ENCODE assay signal across 21 cellular contexts in genomic region chr15:68537506-68537905, GRCh38. TPM values are rescaled to one million over a fixed set of nuclear protein-coding genes. Genes with fewer than 3 reads are reported as not detected.
DNase-seq lines count a peak whose midpoint lies in the region; ATAC-seq, FAIRE-seq and TF ChIP-seq lines count a peak whose summit lies in the region.
"Had no signal": no experiment of that assay in that cellular context is flagged by ENCODE, and none has a peak within 500 bp of the region (broad histone marks: within the 10 kb centered on the region; RNA-seq: fewer than 3 reads in every experiment).

No MANE protein-coding gene starts in this region.

- peak overlapping the region; percentile 40 for H2BK5ac ChIP-seq in IMR-90 (ENCODE audit: low read depth, low read length, poor library complexity, severe bottlenecking)

- H2AFZ ChIP-seq in IMR-90 (replicated peaks; ENCODE audit: low read length, poor library complexity) (no peak overlapping the region), keratinocyte (ENCODE audit: control insufficient read depth, low read length) (no peak overlapping the region)
- H2AFZ ChIP-seq: neural progenitor cell had no signal

- no peak overlapping the region for H3K23ac ChIP-seq in IMR-90 (ENCODE audit: low read depth, low read length)

- TF ChIP-seq CTCF in IMR-90 (conservative IDR thresholded peaks at IDR 0.05; ENCODE audit: low read depth, low read length): no peak
- no peak for TF ChIP-seq CTCF in chondrocyte (IDR thresholded peaks at IDR 0.05)
- TF ChIP-seq CTCF in keratinocyte (optimal IDR thresholded peaks at IDR 0.05 in 1 of 3, IDR thresholded peaks at IDR 0.05 in 1 of 3, conservative IDR thresholded peaks at IDR 0.05 in 1 of 3; ENCODE audit: extremely low read depth in 1 of 3, insufficient read depth in 2 of 3, low read length in 3 of 3): no peak
- TF ChIP-seq CTCF in vagina (IDR thresholded peaks at IDR 0.05): no peak
- no peak for TF ChIP-seq CTCF in body of pancreas (IDR thresholded peaks at IDR 0.05)
- no peak for TF ChIP-seq CTCF in sigmoid colon (IDR thresholded peaks at IDR 0.05)

- peak overlapping the region; percentile 99 for H3K27ac Mint-ChIP-seq in chondrocyte (ENCODE audit: unreplicated experiment)
- H3K27ac Mint-ChIP-seq: activated CD4-positive, alpha-beta memory T cell treated with anti-CD3 and anti-CD28 coated beads for 36 hours; activated naive CD8-positive, alpha-beta T cell; effector memory CD8-positive, alpha-beta T cell; neural progenitor cell; progenitor cell of endocrine pancreas had no signal

- H3K4me3 ChIP-seq in IMR-90 (ENCODE audit: insufficient read depth, low read depth, low read length) (no peak overlapping the region), keratinocyte (ENCODE audit: control insufficient read depth in 2 of 3, extremely low read depth in 1 of 3, insufficient read depth in 2 of 3, low read depth in 1 of 3, low read length in 3 of 3) (no peak overlapping the region), vagina (no peak overlapping the region), body of pancreas (no peak overlapping the region), sigmoid colon (no peak overlapping the region)
- H3K4me3 ChIP-seq: colonic mucosa, neural progenitor cell had no signal

- peaks cover 9% of the 10 kb centered on the region for H3K4me1 ChIP-seq in IMR-90 (ENCODE audit: control insufficient read depth, insufficient read depth, low read length)
- H3K4me1 ChIP-seq in keratinocyte (ENCODE audit: control insufficient read depth, extremely low read depth, insufficient read depth, low read length): no peaks in the 10 kb centered on the region
- peaks cover 13% of the 10 kb centered on the region for H3K4me1 ChIP-seq in vagina
- no peaks in the 10 kb centered on the region for H3K4me1 ChIP-seq in body of pancreas
- no peaks in the 10 kb centered on the region for H3K4me1 ChIP-seq in sigmoid colon
- H3K4me1 ChIP-seq: colonic mucosa, neural progenitor cell had no signal

- H2BK20ac ChIP-seq in IMR-90 (ENCODE audit: low read depth, low read length): peak overlapping the region; percentile 88; the same call in 1 of the 2 replicates

- peak overlapping the region; percentile 88; the same call in 1 of the 2 replicates for H2AK5ac ChIP-seq in IMR-90 (ENCODE audit: low read depth, low read length)

- no TSS peak for BruUV-seq in IMR-90 (replicated peaks; lab: Mats Ljungman, UMichigan)

- H3K27ac ChIP-seq in IMR-90 (ENCODE audit: insufficient read depth, low read length) (peak overlapping the region; percentile 96; the same call in 1 of the 2 replicates), keratinocyte (ENCODE audit: control insufficient read depth, insufficient read depth, low read length) (no peak overlapping the region), vagina (peak overlapping the region; percentile 75), body of pancreas (no peak overlapping the region), sigmoid colon (no peak overlapping the region)
- H3K27ac ChIP-seq: colonic mucosa, KMS-11, neural progenitor cell had no signal

- in situ Hi-C loops in IMR-90 (cut with MboI; ENCODE audit: low sequenced_read_pairs): no loop called here

- peaks cover 13% of the 10 kb centered on the region for H3K9me3 Mint-ChIP-seq in chondrocyte (ENCODE audit: low read depth)

- peaks cover 92% of the 10 kb centered on the region for H3K4me1 Mint-ChIP-seq in chondrocyte (ENCODE audit: low read depth)
- H3K4me1 Mint-ChIP-seq: neural progenitor cell had no signal

- H2AK9ac ChIP-seq in IMR-90 (replicated peaks; ENCODE audit: low read depth, low read length, poor library complexity): no peak overlapping the region

- no peak overlapping the region for H3K56ac ChIP-seq in IMR-90 (ENCODE audit: extremely low read depth, insufficient read depth, low read length)

- POLR2A ChIA-PET in IMR-90 (lab: Charles Lee; ENCODE audit: unreplicated experiment): no interaction called here

- H3K27me3 Mint-ChIP-seq in chondrocyte (ENCODE audit: low read depth): no peaks in the 10 kb centered on the region
- H3K27me3 Mint-ChIP-seq: progenitor cell of endocrine pancreas had no signal

- no peak for TF ChIP-seq RAD21 in IMR-90 (IDR thresholded peaks at IDR 0.05; ENCODE audit: low read length)

- ATAC-seq in IMR-90 (ENCODE audit: low read depth): peak; percentile 48
- no peak for ATAC-seq in body of pancreas
- no peak for ATAC-seq in HG03139 (IDR thresholded peaks at IDR 0.05; ENCODE audit: unreplicated experiment)
- ATAC-seq: effector memory CD8-positive, alpha-beta T cell; Panc1 had no signal

- H2BK120ac ChIP-seq in IMR-90 (ENCODE audit: low read depth, low read length): peak overlapping the region; percentile 91

- no peaks in the 10 kb centered on the region for H3K27me3 ChIP-seq in IMR-90 (ENCODE audit: control insufficient read depth, insufficient read depth, low read length)
- H3K27me3 ChIP-seq in keratinocyte (ENCODE audit: control insufficient read depth, extremely low read depth, insufficient read depth, low read length): peaks cover 8% of the 10 kb centered on the region
- no peaks in the 10 kb centered on the region for H3K27me3 ChIP-seq in vagina
- no peaks in the 10 kb centered on the region for H3K27me3 ChIP-seq in body of pancreas
- no peaks in the 10 kb centered on the region for H3K27me3 ChIP-seq in sigmoid colon
- H3K27me3 ChIP-seq: colonic mucosa, neural progenitor cell had no signal

- peak overlapping the region; percentile 70; the same call in 2 of the 3 replicates for H2BK15ac ChIP-seq in IMR-90 (ENCODE audit: low read depth, low read length)

- H3K79me1 ChIP-seq in IMR-90 (ENCODE audit: low read depth in 1 of 2, low read length in 2 of 2): no peaks in the 10 kb centered on the region

- peaks cover 5% of the 10 kb centered on the region; the same call in 1 of the 2 replicates for H3K9me1 ChIP-seq in IMR-90 (ENCODE audit: insufficient read depth, low read length)
- H3K9me1 ChIP-seq in keratinocyte (ENCODE audit: control insufficient read depth, extremely low read depth, insufficient read depth, low read length): no peaks in the 10 kb centered on the region

- H3K4ac ChIP-seq in IMR-90 (ENCODE audit: low read depth, low read length): peak overlapping the region; percentile 79

- H3K79me2 ChIP-seq in keratinocyte (ENCODE audit: control insufficient read depth, insufficient read depth, low read length): no peaks in the 10 kb centered on the region

- H4K8ac ChIP-seq in IMR-90 (ENCODE audit: low read depth in 2 of 2, low read length in 2 of 2): peak overlapping the region; percentile 56 to 92; a peak in 3 of 4 replicates

- H3K4me3 Mint-ChIP-seq in chondrocyte (ENCODE audit: unreplicated experiment): no peak overlapping the region
- H3K4me3 Mint-ChIP-seq: activated CD4-positive, alpha-beta memory T cell treated with anti-CD3 and anti-CD28 coated beads for 36 hours; activated naive CD8-positive, alpha-beta T cell; brain; effector memory CD8-positive, alpha-beta T cell; neural progenitor cell had no signal

- H3K36me3 Mint-ChIP-seq in chondrocyte (ENCODE audit: low read depth): peaks cover 32% of the 10 kb centered on the region
- H3K36me3 Mint-ChIP-seq: brain, neural progenitor cell had no signal

- WGBS in IMR-90 (ENCODE audit: extremely low coverage in 2 of 2, insufficient read length in 1 of 2), 2 experiments: 40% methylated on average over 1 of the region's 7 CpGs; no CpG with 5 or more reads in 1 of the 2 experiments
- 60 to 66% methylated on average over 7 of the region's 7 CpGs for WGBS in body of pancreas, 2 donors
- WGBS in sigmoid colon, 2 donors: 55 to 67% methylated on average over 7 of the region's 7 CpGs

- dilution Hi-C loops in IMR-90 (cut with HindIII; ENCODE audit: low sequenced_read_pairs, unreplicated experiment): no loop called here
- dilution Hi-C loops in keratinocyte (cut with MboI; ENCODE audit: extremely low pct_ligation_motif_present, low sequenced_read_pairs): no loop called here

- H3K36me3 ChIP-seq in IMR-90 (ENCODE audit: control insufficient read depth, insufficient read depth, low read length) (no peaks in the 10 kb centered on the region), keratinocyte (ENCODE audit: control insufficient read depth in 2 of 2, extremely low read depth in 1 of 2, insufficient read depth in 2 of 2, low read length in 2 of 2) (no peaks in the 10 kb centered on the region), vagina (no peaks in the 10 kb centered on the region), body of pancreas (replicated peaks in 1 of 2; ENCODE audit: insufficient read depth in 1 of 2, low read depth in 2 of 2) (no peaks in the 10 kb centered on the region), sigmoid colon (no peaks in the 10 kb centered on the region)
- H3K36me3 ChIP-seq: colonic mucosa, neural progenitor cell had no signal

- no peak overlapping the region for H3K14ac ChIP-seq in IMR-90 (replicated peaks; ENCODE audit: low read depth, low read length)

- no peaks in the 10 kb centered on the region for H4K20me1 ChIP-seq in IMR-90 (ENCODE audit: insufficient read depth, low read length)
- no peaks in the 10 kb centered on the region for H4K20me1 ChIP-seq in keratinocyte (ENCODE audit: control insufficient read depth, extremely low read depth, insufficient read depth, low read length)

- no peak overlapping the region for H3K4me2 ChIP-seq in IMR-90 (ENCODE audit: low read depth, low read length)
- no peak overlapping the region for H3K4me2 ChIP-seq in keratinocyte (ENCODE audit: control insufficient read depth, extremely low read depth, insufficient read depth, low read depth, low read length)
- H3K4me2 ChIP-seq: KMS-11, neural progenitor cell had no signal

- DNase-seq in IMR-90: peak; percentile 53
- no peak for DNase-seq in chondrocyte (ENCODE audit: low spot score)
- DNase-seq in keratinocyte (ENCODE audit: low read depth, low spot score): no peak
- no peak for DNase-seq in vagina (ENCODE audit: extremely low spot score in 2 of 2)
- no peak for DNase-seq in body of pancreas
- no peak for DNase-seq in sigmoid colon
- DNase-seq: activated CD4-positive, alpha-beta memory T cell treated with anti-CD3 and anti-CD28 coated beads for 36 hours; activated CD4-positive, CD25-positive, alpha-beta regulatory T cell; colonic mucosa; effector memory CD8-positive, alpha-beta T cell; NCI-H1436; NCI-H510A treated with DMSO at 0.1 percent for 48 hours; SHP77 treated with DMSO at 0.1 percent for 48 hours; SW 1271 had no signal

- intact Hi-C loops in IMR-90 (cut with micrococcal nuclease): loop anchor here (5.0 kb wide), 1 partner anchor 95 kb away; no protein-coding TSS in a partner anchor
- intact Hi-C loops in vagina (cut with DNase I): no loop called here
- intact Hi-C loops in body of pancreas (cut with DNase I): no loop called here
- intact Hi-C loops in sigmoid colon (cut with DNase I): no loop called here

- no peak overlapping the region; the same call in 1 of the 2 replicates for H3K18ac ChIP-seq in IMR-90 (ENCODE audit: low read depth, low read length)

- no peak for TF ChIP-seq EP300 in sigmoid colon (IDR thresholded peaks at IDR 0.05)

- FAIRE-seq in keratinocyte (lab: Jason Lieb, UNC): peak; percentile 65

- CTCF ChIA-PET in IMR-90 (lab: Yijun Ruan, JAX): interaction anchor here (0.8 to 2.1 kb wide), 2 partner anchors 13 to 177 kb away, joined by 3 to 6 read pairs; no protein-coding TSS in a partner anchor

- H4K5ac ChIP-seq in IMR-90 (ENCODE audit: low read depth, low read length): no peak overlapping the region; the same call in 1 of the 2 replicates

- TF ChIP-seq POLR2A in IMR-90 (IDR thresholded peaks at IDR 0.05; ENCODE audit: low read depth, low read length) (no peak), vagina (IDR thresholded peaks at IDR 0.05) (no peak), body of pancreas (IDR thresholded peaks at IDR 0.05) (no peak), sigmoid colon (IDR thresholded peaks at IDR 0.05) (no peak)

- H3K9me3 ChIP-seq in IMR-90 (ENCODE audit: control insufficient read depth, insufficient read depth, low read length) (peaks cover 3% of the 10 kb centered on the region), keratinocyte (ENCODE audit: control insufficient read depth, low read depth, low read length) (no peaks in the 10 kb centered on the region), vagina (no peaks in the 10 kb centered on the region), body of pancreas (peaks cover 0 to 4% (median 0%) of the 10 kb centered on the region in 3 donors), sigmoid colon (peaks cover 0 to 3% (median 0%) of the 10 kb centered on the region in 4 donors)
- H3K9me3 ChIP-seq: colonic mucosa had no signal

- peak overlapping the region; percentile 79 for H4K91ac ChIP-seq in IMR-90 (ENCODE audit: insufficient read depth, low read depth, low read length)

- H3K9ac ChIP-seq in IMR-90 (ENCODE audit: low read depth, low read length) (no peak overlapping the region), keratinocyte (ENCODE audit: control insufficient read depth, extremely low read depth, insufficient read depth, low read length) (no peak overlapping the region)
- H3K9ac ChIP-seq: KMS-11, neural progenitor cell had no signal

RNA-seq across cellular contexts. Expression of gene CORO2B, which starts 41.3 kb away (rescaled TPM):
- 9.3 and 9.7 TPM in 2 replicates for total RNA-seq in IMR-90 (2012; rRNA removed)
- 39.3 and 43.2 TPM in 2 replicates for polyA plus RNA-seq in IMR-90 (2012; rRNA removed)
- 29.1 and 32.4 TPM in 2 replicates for polyA plus RNA-seq in IMR-90 (2012; cell fraction: cytosol; rRNA removed)
- 24.4 and 27.5 TPM in 2 replicates for polyA plus RNA-seq in IMR-90 (2012; cell fraction: nucleus; rRNA removed; ENCODE audit: low replicate concordance)
- 79.4 to 123 TPM (median 82.5 TPM) in 3 replicates for total RNA-seq in chondrocyte
- 0.13 to 0.32 TPM (median 0.18 TPM) in 3 replicates for polyA plus RNA-seq in keratinocyte
- polyA plus RNA-seq in keratinocyte (2011; ENCODE audit: low read depth): not detected
- 0.26 and 0.27 TPM in 2 replicates for polyA plus RNA-seq in keratinocyte (2011; cell fraction: cytosol; rRNA removed)
- 0.20 and 0.23 TPM in 2 replicates for polyA plus RNA-seq in keratinocyte (2011; cell fraction: nucleus; rRNA removed)
- 0.11 and 0.26 TPM in 2 replicates for polyA plus RNA-seq in keratinocyte (2012; ENCODE audit: low replicate concordance)
- 0.36 to 1.2 TPM in 2 of 3 replicates, not detected in the other for polyA minus RNA-seq in keratinocyte
- polyA minus RNA-seq in keratinocyte (2011; cell fraction: cytosol; rRNA and poly(A)+ RNA removed): 0.58 TPM
- polyA minus RNA-seq in keratinocyte (2011; cell fraction: nucleus; rRNA and poly(A)+ RNA removed): 0.39 TPM in 1 of 2 replicates, not detected in the other
- 4.7 TPM for total RNA-seq in vagina
- 1 to 10 TPM; 1.0 to 4.0 TPM for total RNA-seq in body of pancreas
- 1 to 10 TPM; 3.1 to 3.9 (median 3.8) TPM for total RNA-seq in sigmoid colon
- 1 to 10 TPM in 2 of 3 donors, under 1 TPM in 1; 0.46 to 2.5 (median 1.2) TPM for polyA plus RNA-seq in sigmoid colon

Comparison
In these comparisons a context has a peak if more than half of its experiments do, and no peak if none do; other contexts are left out.
1. H3K27ac ChIP-seq: peak in IMR-90 (single experiment) and vagina (single experiment); none in keratinocyte (single experiment), body of pancreas (0 of 4) and sigmoid colon (0 of 4).